In genomic region chr2:101120124-101120996, GRCh38 we compare ENCODE assay signal across 8 cellular contexts. TPM values are rescaled to one million over a fixed set of nuclear protein-coding genes. Genes with fewer than 3 reads are reported as not detected.
DNase-seq lines count a peak whose midpoint lies in the region; ATAC-seq, FAIRE-seq and TF ChIP-seq lines count a peak whose summit lies in the region.
"Had no signal": no experiment of that assay in that cellular context is flagged by ENCODE, and none has a peak within 500 bp of the region (broad histone marks: within the 10 kb centered on the region; RNA-seq: fewer than 3 reads in every experiment).

No MANE protein-coding gene starts in this region.

- H3K36me3 ChIP-seq in kidney (ENCODE audit: control insufficient read depth in 1 of 2, insufficient read depth in 2 of 2, low read length in 2 of 2) (no peaks in the 10 kb centered on the region), thyroid gland (no peaks in the 10 kb centered on the region)

- DNase-seq in LoVo (ENCODE audit: low spot score), result peak; percentile 86
- DNase-seq in astrocyte of the hippocampus (ENCODE audit: low read depth, low spot score), result peak; percentile 58
- DNase-seq in kidney, result peak; percentile 91
- peak; percentile 93 to 96 for DNase-seq in thyroid gland
- DNase-seq in UCSD-AML1 (lab: John Stamatoyannopoulos, UW; ENCODE audit: unreplicated experiment), result no peak
- DNase-seq: activated CD4-positive, alpha-beta T cell treated with anti-CD3 and anti-CD28 coated beads for 4 hours had no signal

- WGBS in thyroid gland, 2 donors, result 53 to 54% methylated on average over 11 of the region's 11 CpGs

- no peaks in the 10 kb centered on the region for H3K27me3 ChIP-seq in thyroid gland

- intact Hi-C loops in kidney (cut with DNase I), result no loop called here
- intact Hi-C loops in thyroid gland (cut with DNase I), result no loop called here

- TF ChIP-seq POLR2A in thyroid gland (IDR thresholded peaks at IDR 0.05), result no peak

- peaks cover 31 to 39% of the 10 kb centered on the region in 2 donors for H3K4me1 ChIP-seq in kidney (ENCODE audit: control insufficient read depth in 1 of 2, insufficient read depth in 1 of 2, low read depth in 1 of 2, low read length in 2 of 2)
- H3K4me1 ChIP-seq in thyroid gland, result peaks cover 26 to 55% of the 10 kb centered on the region in 2 donors

- H3K4me3 ChIP-seq in kidney (ENCODE audit: low read length in 2 of 2) (no peak overlapping the region), thyroid gland (replicated peaks in 1 of 3) (no peak overlapping the region)

- no peaks in the 10 kb centered on the region for H3K9me3 ChIP-seq in kidney (ENCODE audit: control insufficient read depth in 1 of 2, low read length in 2 of 2)
- H3K9me3 ChIP-seq in thyroid gland, result no peaks in the 10 kb centered on the region

- H3K27ac ChIP-seq in kidney (ENCODE audit: low read depth in 2 of 2, low read length in 2 of 2), result peak overlapping the region; percentile 65 to 69
- H3K27ac ChIP-seq in thyroid gland, result peak overlapping the region; percentile 27 to 85 (median 67)

- FAIRE-seq in kidney (lab: Jason Lieb, UNC), result no peak

- H3K9ac ChIP-seq in kidney (ENCODE audit: low read length in 2 of 2), result peak overlapping the region in 1 of 2 donors; percentile 54

- ATAC-seq in HG02759 (IDR thresholded peaks at IDR 0.05; ENCODE audit: unreplicated experiment) (no peak), GM18870 (IDR thresholded peaks at IDR 0.05; ENCODE audit: unreplicated experiment) (no peak)

- TF ChIP-seq CTCF in kidney (IDR thresholded peaks at IDR 0.05; ENCODE audit: borderline replicate concordance, extremely low read depth, insufficient read depth), result no peak
- no peak for TF ChIP-seq CTCF in thyroid gland (IDR thresholded peaks at IDR 0.05)

RNA-seq across cellular contexts. Expression of gene TBC1D8, which starts 30.8 kb away (rescaled TPM):
- total RNA-seq in kidney (47.9 TPM), thyroid gland (10 to 100 TPM; 16.4 to 36.8 (median 27.1) TPM)
- 7.4 TPM for polyA plus RNA-seq in kidney (ENCODE audit: insufficient read depth, low read depth, low replicate concordance)
